In the genomic region with DNA sequence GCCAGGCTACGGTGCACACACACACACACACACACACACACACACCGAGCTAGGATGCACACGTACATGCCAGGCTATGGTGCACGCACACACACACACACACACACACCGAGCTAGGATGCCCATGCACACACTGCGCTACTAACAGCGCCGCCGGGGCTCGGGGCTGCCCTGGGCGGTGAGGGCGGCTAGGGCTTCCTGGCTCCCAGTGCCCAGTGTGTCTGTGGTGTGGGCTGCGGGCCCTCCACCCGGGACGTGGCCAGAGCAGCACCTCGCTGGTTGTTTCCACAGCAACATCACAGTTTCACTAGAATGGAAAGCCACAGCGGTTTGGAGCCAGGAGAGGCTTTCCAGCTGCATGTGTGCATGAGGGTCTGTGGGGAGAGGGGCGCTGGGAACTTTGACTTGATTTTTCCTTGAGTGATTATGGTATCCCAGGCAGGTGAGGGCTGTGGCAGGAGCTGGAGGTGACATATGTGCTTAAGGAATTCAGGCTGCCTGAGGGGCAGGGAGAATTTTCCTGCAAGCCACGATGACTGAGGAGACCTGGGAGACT, we compare ENCODE assay signal across 24 cellular contexts.
A peak's percentile ranks its signal among the peaks of the same experiment; 100 is the strongest.
DNase-seq lines count a peak whose midpoint lies in the region; ATAC-seq and TF ChIP-seq lines count a peak whose summit lies in the region.
"Had no signal": no experiment of that assay in that cellular context is flagged by ENCODE, and none has a peak within 500 bp of the region (broad histone marks: within the 10 kb centered on the region; RNA-seq: fewer than 3 reads in every experiment).

No MANE protein-coding gene starts in this region.

- WGBS in neuronal stem cell (ENCODE audit: extremely low coverage in 2 of 2, insufficient read length in 2 of 2, insufficient replicate concordance in 1 of 2), 2 donors = no CpG with 5 or more reads among the region's 19 CpGs

- peak overlapping the region; percentile 79 for H3K9ac ChIP-seq in neuronal stem cell (ENCODE audit: low read depth, low read length, poor library complexity)

- peak overlapping the region; percentile 89 for H2BK12ac ChIP-seq in neuronal stem cell (ENCODE audit: low read length)

- no peak for ATAC-seq in activated naive CD8-positive, alpha-beta T cell treated with anti-CD3 and anti-CD28 coated beads, Interleukin-2, amount 10 ng/mL, durations not matched to agents 7 days and 5 days (ENCODE audit: low read depth)
- ATAC-seq in foreskin keratinocyte = peak; percentile 23
- ATAC-seq: activated T-cell treated with anti-CD3 and anti-CD28 coated beads, Interleukin-2, amount 50 U/mL, for 72 hours had no signal

- H3K36me3 Mint-ChIP-seq in activated naive CD8-positive, alpha-beta T cell treated with anti-CD3 and anti-CD28 coated beads, Interleukin-2, amount 10 ng/mL, durations not matched to agents 7 days and 5 days = no peaks in the 10 kb centered on the region
- H3K36me3 Mint-ChIP-seq in activated naive CD8-positive, alpha-beta T cell treated with anti-CD3 and anti-CD28 coated beads for 36 hours = no peaks in the 10 kb centered on the region

- H3K14ac ChIP-seq in neuronal stem cell (ENCODE audit: low read length) = peak overlapping the region; percentile 65

- H3K27me3 Mint-ChIP-seq in activated naive CD8-positive, alpha-beta T cell treated with anti-CD3 and anti-CD28 coated beads, Interleukin-2, amount 10 ng/mL, durations not matched to agents 7 days and 5 days = no peaks in the 10 kb centered on the region
- peaks cover under 1% of the 10 kb centered on the region for H3K27me3 Mint-ChIP-seq in activated naive CD8-positive, alpha-beta T cell treated with anti-CD3 and anti-CD28 coated beads for 36 hours
- H3K27me3 Mint-ChIP-seq: activated CD4-positive, alpha-beta T cell treated with anti-CD3 and anti-CD28 coated beads, Interleukin-2, amount 10 ng/mL, durations not matched to agents 7 days and 5 days had no signal

- H2BK120ac ChIP-seq in neuronal stem cell (ENCODE audit: low read depth, low read length) = no peak overlapping the region

- H3K27ac ChIP-seq in foreskin keratinocyte (no peak overlapping the region), neuronal stem cell (replicated peaks; ENCODE audit: low read length) (no peak overlapping the region)
- H3K27ac ChIP-seq: stomach, tibial artery had no signal

- CTCF ChIA-PET in HEK293T (lab: Yijun Ruan, JAX) = no interaction called here

- no peaks in the 10 kb centered on the region for H3K9me3 Mint-ChIP-seq in activated naive CD8-positive, alpha-beta T cell treated with anti-CD3 and anti-CD28 coated beads, Interleukin-2, amount 10 ng/mL, durations not matched to agents 7 days and 5 days
- no peaks in the 10 kb centered on the region for H3K9me3 Mint-ChIP-seq in activated naive CD8-positive, alpha-beta T cell treated with anti-CD3 and anti-CD28 coated beads for 36 hours
- H3K9me3 Mint-ChIP-seq: activated CD4-positive, alpha-beta T cell treated with anti-CD3 and anti-CD28 coated beads, Interleukin-2, amount 10 ng/mL, durations not matched to agents 7 days and 5 days; activated T-cell treated with anti-CD3 and anti-CD28 coated beads, Interleukin-2, amount 50 U/mL, for 72 hours; T-helper 2 cell treated with Interferon-gamma antibody and Interleukin-4, amounts not matched to agents 5 μg/mL and 100 μg/mL, for 36 hours had no signal

- H3K4me3 ChIP-seq in neuronal stem cell (ENCODE audit: low read length in 2 of 2) = no peak overlapping the region
- H3K4me3 ChIP-seq: stomach, tibial artery had no signal

- peak overlapping the region; percentile 68 for H4K91ac ChIP-seq in neuronal stem cell (ENCODE audit: low read depth, low read length, poor library complexity)

- no peak overlapping the region for H3K4me2 ChIP-seq in neuronal stem cell (ENCODE audit: insufficient read depth, low read length, poor library complexity, severe bottlenecking)

- peak overlapping the region; percentile 32 for H2BK5ac ChIP-seq in neuronal stem cell (ENCODE audit: low read length)

- H3K9me3 ChIP-seq in neuronal stem cell (replicated peaks in 1 of 2; ENCODE audit: control insufficient read depth in 2 of 2, insufficient read depth in 1 of 2, low read depth in 1 of 2, low read length in 2 of 2) = no peaks in the 10 kb centered on the region
- H3K9me3 ChIP-seq: stomach, tibial artery had no signal

- no peaks in the 10 kb centered on the region for H3K4me1 Mint-ChIP-seq in activated naive CD8-positive, alpha-beta T cell treated with anti-CD3 and anti-CD28 coated beads, Interleukin-2, amount 10 ng/mL, durations not matched to agents 7 days and 5 days
- no peaks in the 10 kb centered on the region for H3K4me1 Mint-ChIP-seq in activated naive CD8-positive, alpha-beta T cell treated with anti-CD3 and anti-CD28 coated beads for 36 hours
- H3K4me1 Mint-ChIP-seq: activated CD4-positive, alpha-beta T cell treated with anti-CD3 and anti-CD28 coated beads, Interleukin-2, amount 10 ng/mL, durations not matched to agents 7 days and 5 days had no signal

- peak overlapping the region; percentile 89 for H4K8ac ChIP-seq in neuronal stem cell (ENCODE audit: low read depth, low read length)

- no peaks in the 10 kb centered on the region for H3K36me3 ChIP-seq in neuronal stem cell (replicated peaks in 1 of 2; ENCODE audit: control insufficient read depth in 2 of 2, insufficient read depth in 2 of 2, low read length in 2 of 2)
- H3K36me3 ChIP-seq: stomach, tibial artery had no signal

- POLR2A ChIA-PET in activated naive CD8-positive, alpha-beta T cell treated with anti-CD3 and anti-CD28 coated beads, Interleukin-2, amount 10 ng/mL, durations not matched to agents 7 days and 5 days (lab: Charles Lee) = no interaction called here
- POLR2A ChIA-PET in HEK293T (lab: Yijun Ruan, JAX) = no interaction called here

- peak overlapping the region; percentile 76 for H3K18ac ChIP-seq in neuronal stem cell (ENCODE audit: low read length)

- peak overlapping the region; percentile 72 for H2AK5ac ChIP-seq in neuronal stem cell (ENCODE audit: low read depth, low read length)

- H3K4me3 Mint-ChIP-seq in activated naive CD8-positive, alpha-beta T cell treated with anti-CD3 and anti-CD28 coated beads, Interleukin-2, amount 10 ng/mL, durations not matched to agents 7 days and 5 days = no peak overlapping the region
- H3K4me3 Mint-ChIP-seq in activated naive CD8-positive, alpha-beta T cell treated with anti-CD3 and anti-CD28 coated beads for 36 hours = no peak overlapping the region
- H3K4me3 Mint-ChIP-seq: activated CD4-positive, alpha-beta T cell treated with anti-CD3 and anti-CD28 coated beads, Interleukin-2, amount 10 ng/mL, durations not matched to agents 7 days and 5 days; activated T-cell treated with anti-CD3 and anti-CD28 coated beads, Interleukin-2, amount 50 U/mL, for 72 hours; T-helper 2 cell treated with Interferon-gamma antibody and Interleukin-4, amounts not matched to agents 5 μg/mL and 100 μg/mL, for 36 hours had no signal

- H3K27me3 ChIP-seq in foreskin keratinocyte (peaks cover 3% of the 10 kb centered on the region), neuronal stem cell (ENCODE audit: control insufficient read depth in 3 of 3, insufficient read depth in 3 of 3, low read depth in 1 of 3, low read length in 3 of 3) (peaks cover 0 to 2% (median 0%) of the 10 kb centered on the region in 3 experiments)
- H3K27me3 ChIP-seq: stomach, tibial artery had no signal

- H3K27ac Mint-ChIP-seq in activated naive CD8-positive, alpha-beta T cell treated with anti-CD3 and anti-CD28 coated beads, Interleukin-2, amount 10 ng/mL, durations not matched to agents 7 days and 5 days = peak overlapping the region; percentile 13
- no peak overlapping the region for H3K27ac Mint-ChIP-seq in activated naive CD8-positive, alpha-beta T cell treated with anti-CD3 and anti-CD28 coated beads for 36 hours
- H3K27ac Mint-ChIP-seq: activated CD4-positive, alpha-beta T cell treated with anti-CD3 and anti-CD28 coated beads, Interleukin-2, amount 10 ng/mL, durations not matched to agents 7 days and 5 days; activated T-cell treated with anti-CD3 and anti-CD28 coated beads, Interleukin-2, amount 50 U/mL, for 72 hours; T-helper 2 cell treated with Interferon-gamma antibody and Interleukin-4, amounts not matched to agents 5 μg/mL and 100 μg/mL, for 36 hours had no signal

- H2AFZ ChIP-seq in neuronal stem cell (ENCODE audit: low read length) = no peak overlapping the region

- H2BK15ac ChIP-seq in neuronal stem cell (ENCODE audit: low read length) = peak overlapping the region; percentile 63

- DNase-seq in activated naive CD8-positive, alpha-beta T cell treated with anti-CD3 and anti-CD28 coated beads, Interleukin-2, amount 10 ng/mL, durations not matched to agents 7 days and 5 days = no peak
- DNase-seq in activated naive CD8-positive, alpha-beta T cell treated with anti-CD3 and anti-CD28 coated beads for 36 hours = no peak
- no peak for DNase-seq in foreskin keratinocyte
- DNase-seq in neuronal stem cell (ENCODE audit: low spot score) = no peak
- DNase-seq in NCI-H82 (lab: John Stamatoyannopoulos, UW) = no peak
- DNase-seq in NCI-H1930 (lab: John Stamatoyannopoulos, UW) = no peak
- no peak for DNase-seq in NCI-H524 (lab: John Stamatoyannopoulos, UW)
- no peak for DNase-seq in HEK293T (ENCODE audit: extremely low spot score)
- DNase-seq: 8988T; activated CD4-positive, alpha-beta T cell treated with anti-CD3 and anti-CD28 coated beads, Interleukin-2, amount 10 ng/mL, durations not matched to agents 7 days and 5 days; activated naive CD4-positive, alpha-beta T cell treated with Interleukin-2 at 50 U/mL for 16 hours; activated T-cell treated with anti-CD3 and anti-CD28 coated beads, Interleukin-2, amount 50 U/mL, for 72 hours; amniotic stem cell; cortex of kidney; DMS53; Kasumi-1; NCI-H187; NCI-H2227 treated with DMSO at 0.1 percent for 48 hours; NCI-H774; occipital lobe; stimulated activated CD4-positive, alpha-beta T cell treated with anti-CD3 and anti-CD28 coated beads, Interleukin-12 subunit alpha, Interleukin-12 subunit beta, amount 100 ng/mL, for 4 hours; stomach; tibial artery had no signal

- no peak for TF ChIP-seq CTCF in foreskin keratinocyte (conservative IDR thresholded peaks at IDR 0.05)

- H3K4ac ChIP-seq in neuronal stem cell (ENCODE audit: low read length) = peak overlapping the region; percentile 71

- peak overlapping the region; percentile 62 for H3K23ac ChIP-seq in neuronal stem cell (ENCODE audit: low read depth, low read length, poor library complexity)

- H3K79me1 ChIP-seq in neuronal stem cell (ENCODE audit: low read depth, low read length) = no peaks in the 10 kb centered on the region

- H3K4me1 ChIP-seq in foreskin keratinocyte (no peaks in the 10 kb centered on the region), neuronal stem cell (ENCODE audit: control insufficient read depth in 2 of 2, insufficient read depth in 1 of 2, low read depth in 1 of 2, low read length in 2 of 2) (peaks cover 0 to 7% of the 10 kb centered on the region in 2 donors)

TF ChIP-seq in HEK293T, 16 proteins besides CTCF, POLR2A, EP300 and RAD21 (continues in another document):
- TF ChIP-seq ARNT (IDR thresholded peaks at IDR 0.05) (no peak), L3MBTL2 (conservative IDR thresholded peaks at IDR 0.05) (no peak), FOXK2 (IDR thresholded peaks at IDR 0.05) (no peak), SP1 (IDR thresholded peaks at IDR 0.05) (no peak), ELF4 (IDR thresholded peaks at IDR 0.05) (no peak), SUZ12 (IDR thresholded peaks at IDR 0.05) (no peak), NFRKB (IDR thresholded peaks at IDR 0.05) (no peak), LEF1 (IDR thresholded peaks at IDR 0.05; ENCODE audit: borderline replicate concordance) (no peak)
